In genomic region chr3:130903412-130903908, GRCh38 we compare ENCODE assay signal across 35 cellular contexts.
"Had no signal": no experiment of that assay in that cellular context is flagged by ENCODE, and none has a peak within 500 bp of the region (broad histone marks: within the 10 kb centered on the region; RNA-seq: fewer than 3 reads in every experiment).

No MANE protein-coding gene starts in this region.

- H3K36me3 Mint-ChIP-seq: activated CD4-positive, alpha-beta memory T cell treated with anti-CD3 and anti-CD28 coated beads for 36 hours; activated naive CD4-positive, alpha-beta T cell treated with anti-CD3 and anti-CD28 coated beads, Interleukin-2, amount 50 U/mL, for 72 hours; T-cell had no signal

- H3K4me3 Mint-ChIP-seq: activated B cell treated with CpG ODN at 0.5 μM for 24 hours; activated CD4-positive, alpha-beta memory T cell treated with anti-CD3 and anti-CD28 coated beads for 36 hours; activated CD4-positive, alpha-beta T cell treated with anti-CD3 and anti-CD28 coated beads, Interleukin-2, amount 10 ng/mL, durations not matched to agents 24 days and 14 days; activated CD8-positive, alpha-beta T cell treated with anti-CD3 and anti-CD28 coated beads for 36 hours; activated naive CD4-positive, alpha-beta T cell treated with anti-CD3 and anti-CD28 coated beads for 36 hours; activated naive CD8-positive, alpha-beta T cell treated with anti-CD3 and anti-CD28 coated beads for 36 hours; activated T-cell treated with anti-CD3 and anti-CD28 coated beads, Interleukin-2, amount 50 U/mL, for 4 hours; activated T-cell treated with anti-CD3 and anti-CD28 coated beads, Interleukin-2, amount 50 U/mL, for 72 hours; activated T-helper 1 cell treated with anti-CD3 and anti-CD28 coated beads, Interleukin-12 subunit alpha, Interleukin-12 subunit beta, Interleukin-2, Interleukin-4 antibody, amounts not matched to agents 30 ng/mL and 10 ng/mL and 1 ng/mL, durations not matched to agents 14 hours and 24 hours and 36 hours; activated T-helper 17 cell treated with anti-CD3 and anti-CD28 coated beads, Interleukin-2, amount 50 U/mL, for 72 hours; T-cell; T-helper 2 cell treated with Interferon-gamma antibody and Interleukin-4, amounts not matched to agents 5 μg/mL and 100 μg/mL, for 36 hours had no signal

- H3K27me3 Mint-ChIP-seq: activated B cell treated with CpG ODN at 0.5 μM for 24 hours; activated CD4-positive, alpha-beta memory T cell treated with anti-CD3 and anti-CD28 coated beads for 36 hours; activated CD4-positive, alpha-beta T cell treated with anti-CD3 and anti-CD28 coated beads, Interleukin-2, amount 10 ng/mL, durations not matched to agents 24 days and 14 days; activated CD8-positive, alpha-beta T cell treated with anti-CD3 and anti-CD28 coated beads for 36 hours; activated naive CD8-positive, alpha-beta T cell treated with anti-CD3 and anti-CD28 coated beads for 36 hours; activated T-helper 17 cell treated with anti-CD3 and anti-CD28 coated beads, Interleukin-2, amount 50 U/mL, for 72 hours; T-cell had no signal

- H3K4me3 ChIP-seq: adrenal gland, body of pancreas, cardiac muscle cell had no signal

- H3K27me3 ChIP-seq: adrenal gland, body of pancreas, cardiac muscle cell had no signal

- FAIRE-seq: astrocyte, bronchial epithelial cell, TTC549 had no signal

- DNase-seq: activated B cell treated with CpG ODN at 0.5 μM for 24 hours; activated CD4-positive, alpha-beta memory T cell treated with anti-CD3 and anti-CD28 coated beads for 36 hours; activated CD4-positive, alpha-beta T cell treated with anti-CD3 and anti-CD28 coated beads for 4 hours; activated CD4-positive, alpha-beta T cell treated with anti-CD3 and anti-CD28 coated beads, Interleukin-2, amount 10 ng/mL, durations not matched to agents 24 days and 14 days; activated CD4-positive, alpha-beta T cell treated with anti-CD3 and anti-CD28 coated beads, Interleukin-2, amount 50 U/mL, for 1 hour; activated CD4-positive, alpha-beta T cell treated with anti-CD3 and anti-CD28 coated beads, Interleukin-2, amount 50 U/mL, for 4 hours; activated CD4-positive, CD25-positive, alpha-beta regulatory T cell treated with anti-CD3 and anti-CD28 coated beads, Interleukin-2, amount 50 U/mL, for 72 hours; activated CD8-positive, alpha-beta memory T cell treated with anti-CD3 and anti-CD28 coated beads, Interleukin-2, amount 50 U/mL, for 4 hours; activated CD8-positive, alpha-beta T cell treated with anti-CD3 and anti-CD28 coated beads for 36 hours; activated effector memory CD4-positive, alpha-beta T cell treated with anti-CD3 and anti-CD28 coated beads, Interleukin-2, amount 50 U/mL, for 16 hours; activated gamma-delta T cell treated with Interleukin-2 at 50 U/mL for 16 hours; activated naive CD4-positive, alpha-beta T cell; activated naive CD4-positive, alpha-beta T cell treated with anti-CD3 and anti-CD28 coated beads for 36 hours; activated naive CD4-positive, alpha-beta T cell treated with anti-CD3 and anti-CD28 coated beads, Interleukin-2, amount 50 U/mL, for 16 hours; activated naive CD8-positive, alpha-beta T cell treated with anti-CD3 and anti-CD28 coated beads for 36 hours; activated T-cell treated with anti-CD3 and anti-CD28 coated beads for 4 hours; activated T-cell treated with anti-CD3 and anti-CD28 coated beads, Interleukin-2, amount 50 U/mL, for 1 hour; activated T-cell treated with anti-CD3 and anti-CD28 coated beads, Interleukin-2, amount 50 U/mL, for 4 hours; activated T-cell treated with anti-CD3 and anti-CD28 coated beads, Interleukin-2, amount 50 U/mL, for 72 hours; adrenal gland; amniotic stem cell; aorta; body of pancreas; caudate nucleus; T-cell; T-helper 2 cell; T-helper 9 cell had no signal

- H3K9me3 ChIP-seq: adrenal gland, body of pancreas had no signal

- H3K27ac ChIP-seq: adrenal gland, body of pancreas, cardiac muscle cell had no signal

- H3K27ac Mint-ChIP-seq: activated B cell treated with CpG ODN at 0.5 μM for 24 hours; activated CD4-positive, alpha-beta memory T cell treated with anti-CD3 and anti-CD28 coated beads for 36 hours; activated CD4-positive, alpha-beta T cell treated with anti-CD3 and anti-CD28 coated beads, Interleukin-2, amount 10 ng/mL, durations not matched to agents 24 days and 14 days; activated CD8-positive, alpha-beta T cell treated with anti-CD3 and anti-CD28 coated beads for 36 hours; activated naive CD4-positive, alpha-beta T cell treated with anti-CD3 and anti-CD28 coated beads for 36 hours; activated naive CD4-positive, alpha-beta T cell treated with anti-CD3 and anti-CD28 coated beads, Interleukin-2, amount 50 U/mL, for 72 hours; activated naive CD8-positive, alpha-beta T cell treated with anti-CD3 and anti-CD28 coated beads for 36 hours; activated T-cell treated with anti-CD3 and anti-CD28 coated beads, Interleukin-2, amount 50 U/mL, for 72 hours; activated T-helper 1 cell treated with anti-CD3 and anti-CD28 coated beads, Interleukin-12 subunit alpha, Interleukin-12 subunit beta, Interleukin-2, Interleukin-4 antibody, amounts not matched to agents 30 ng/mL and 10 ng/mL and 1 ng/mL, durations not matched to agents 14 hours and 24 hours and 36 hours; T-cell; T-helper 2 cell treated with Interferon-gamma antibody and Interleukin-4, amounts not matched to agents 5 μg/mL and 100 μg/mL, for 36 hours had no signal

- H3K9me3 Mint-ChIP-seq: activated B cell treated with CpG ODN at 0.5 μM for 24 hours; activated CD4-positive, alpha-beta memory T cell treated with anti-CD3 and anti-CD28 coated beads for 36 hours; activated CD8-positive, alpha-beta T cell treated with anti-CD3 and anti-CD28 coated beads for 36 hours; activated naive CD4-positive, alpha-beta T cell treated with anti-CD3 and anti-CD28 coated beads for 36 hours; activated naive CD4-positive, alpha-beta T cell treated with anti-CD3 and anti-CD28 coated beads, Interleukin-2, amount 50 U/mL, for 72 hours; activated naive CD8-positive, alpha-beta T cell treated with anti-CD3 and anti-CD28 coated beads for 36 hours; activated T-cell treated with anti-CD3 and anti-CD28 coated beads, Interleukin-2, amount 50 U/mL, for 4 hours; activated T-cell treated with anti-CD3 and anti-CD28 coated beads, Interleukin-2, amount 50 U/mL, for 72 hours; activated T-helper 1 cell treated with anti-CD3 and anti-CD28 coated beads, Interleukin-12 subunit alpha, Interleukin-12 subunit beta, Interleukin-2, Interleukin-4 antibody, amounts not matched to agents 30 ng/mL and 10 ng/mL and 1 ng/mL, durations not matched to agents 14 hours and 24 hours and 36 hours; activated T-helper 17 cell treated with anti-CD3 and anti-CD28 coated beads, Interleukin-2, amount 50 U/mL, for 72 hours; T-cell; T-helper 2 cell treated with Interferon-gamma antibody and Interleukin-4, amounts not matched to agents 5 μg/mL and 100 μg/mL, for 36 hours had no signal

- H3K36me3 ChIP-seq: adrenal gland, cardiac muscle cell had no signal

- ATAC-seq: activated CD8-positive, alpha-beta T cell treated with anti-CD3 and anti-CD28 coated beads for 36 hours; activated naive CD4-positive, alpha-beta T cell treated with anti-CD3 and anti-CD28 coated beads, Interleukin-2, amount 50 U/mL, for 72 hours; activated T-cell treated with anti-CD3 and anti-CD28 coated beads, Interleukin-2, amount 50 U/mL, for 4 hours; activated T-cell treated with anti-CD3 and anti-CD28 coated beads, Interleukin-2, amount 50 U/mL, for 72 hours; activated T-helper 17 cell treated with anti-CD3 and anti-CD28 coated beads, Interleukin-2, amount 50 U/mL, for 72 hours; body of pancreas; T-cell had no signal
